Comparison of ENCODE assay signal across 2 cellular contexts in the genomic region with DNA sequence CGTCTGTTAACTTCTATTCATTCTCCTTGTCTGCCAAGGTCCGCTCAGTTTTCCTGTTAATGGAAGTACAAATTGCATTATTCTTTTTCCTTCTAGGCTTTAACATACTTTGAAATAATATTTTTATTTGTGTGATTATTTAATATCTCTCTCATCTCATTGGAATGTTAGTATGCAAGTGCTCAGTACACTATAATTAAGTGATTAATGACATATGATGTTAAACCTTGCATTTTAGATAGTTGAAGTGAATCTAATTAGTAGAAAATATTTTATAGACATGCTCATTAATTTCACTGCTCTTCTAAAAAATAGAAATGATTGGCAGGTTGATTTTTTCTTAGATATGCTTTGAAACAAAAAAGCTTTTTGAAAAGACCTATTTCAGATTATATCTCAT.
A peak's percentile ranks its signal among the peaks of the same experiment; 100 is the strongest.
TF ChIP-seq lines count a peak whose summit lies in the region.

No MANE protein-coding gene starts in this region.

TF ChIP-seq in SK-N-SH treated with all-trans-retinoic acid at 6 μM for 48 hours, 23 proteins besides CTCF, POLR2A, EP300 and RAD21 (continued from another document):
- TF ChIP-seq, protein P1, sequence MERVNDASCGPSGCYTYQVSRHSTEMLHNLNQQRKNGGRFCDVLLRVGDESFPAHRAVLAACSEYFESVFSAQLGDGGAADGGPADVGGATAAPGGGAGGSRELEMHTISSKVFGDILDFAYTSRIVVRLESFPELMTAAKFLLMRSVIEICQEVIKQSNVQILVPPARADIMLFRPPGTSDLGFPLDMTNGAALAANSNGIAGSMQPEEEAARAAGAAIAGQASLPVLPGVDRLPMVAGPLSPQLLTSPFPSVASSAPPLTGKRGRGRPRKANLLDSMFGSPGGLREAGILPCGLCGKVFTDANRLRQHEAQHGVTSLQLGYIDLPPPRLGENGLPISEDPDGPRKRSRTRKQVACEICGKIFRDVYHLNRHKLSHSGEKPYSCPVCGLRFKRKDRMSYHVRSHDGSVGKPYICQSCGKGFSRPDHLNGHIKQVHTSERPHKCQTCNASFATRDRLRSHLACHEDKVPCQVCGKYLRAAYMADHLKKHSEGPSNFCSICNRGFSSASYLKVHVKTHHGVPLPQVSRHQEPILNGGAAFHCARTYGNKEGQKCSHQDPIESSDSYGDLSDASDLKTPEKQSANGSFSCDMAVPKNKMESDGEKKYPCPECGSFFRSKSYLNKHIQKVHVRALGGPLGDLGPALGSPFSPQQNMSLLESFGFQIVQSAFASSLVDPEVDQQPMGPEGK (CRISPR knock-in tag; IDR thresholded peaks at IDR 0.05; ENCODE audit: borderline replicate concordance) = 0 out of 2 replicates have a peak, but pooled peaks have one; percentile 21
- TF ChIP-seq ZFP30 (CRISPR knock-in tag; IDR thresholded peaks at IDR 0.05) (no peak), ZFP3 (CRISPR knock-in tag; IDR thresholded peaks at IDR 0.05) (no peak)
TF ChIP-seq in SK-N-SH treated with all-trans-retinoic acid at 6 μM for 48 hours: peak in this region for 5.

TF ChIP-seq in SK-N-SH, 30 proteins besides CTCF, POLR2A, EP300 and RAD21 (continued from another document):
- TF ChIP-seq, protein P2, sequence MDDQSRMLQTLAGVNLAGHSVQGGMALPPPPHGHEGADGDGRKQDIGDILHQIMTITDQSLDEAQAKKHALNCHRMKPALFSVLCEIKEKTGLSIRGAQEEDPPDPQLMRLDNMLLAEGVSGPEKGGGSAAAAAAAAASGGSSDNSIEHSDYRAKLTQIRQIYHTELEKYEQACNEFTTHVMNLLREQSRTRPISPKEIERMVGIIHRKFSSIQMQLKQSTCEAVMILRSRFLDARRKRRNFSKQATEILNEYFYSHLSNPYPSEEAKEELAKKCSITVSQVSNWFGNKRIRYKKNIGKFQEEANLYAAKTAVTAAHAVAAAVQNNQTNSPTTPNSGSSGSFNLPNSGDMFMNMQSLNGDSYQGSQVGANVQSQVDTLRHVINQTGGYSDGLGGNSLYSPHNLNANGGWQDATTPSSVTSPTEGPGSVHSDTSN (IDR thresholded peaks at IDR 0.05) = no peak
- TF ChIP-seq, protein P3, sequence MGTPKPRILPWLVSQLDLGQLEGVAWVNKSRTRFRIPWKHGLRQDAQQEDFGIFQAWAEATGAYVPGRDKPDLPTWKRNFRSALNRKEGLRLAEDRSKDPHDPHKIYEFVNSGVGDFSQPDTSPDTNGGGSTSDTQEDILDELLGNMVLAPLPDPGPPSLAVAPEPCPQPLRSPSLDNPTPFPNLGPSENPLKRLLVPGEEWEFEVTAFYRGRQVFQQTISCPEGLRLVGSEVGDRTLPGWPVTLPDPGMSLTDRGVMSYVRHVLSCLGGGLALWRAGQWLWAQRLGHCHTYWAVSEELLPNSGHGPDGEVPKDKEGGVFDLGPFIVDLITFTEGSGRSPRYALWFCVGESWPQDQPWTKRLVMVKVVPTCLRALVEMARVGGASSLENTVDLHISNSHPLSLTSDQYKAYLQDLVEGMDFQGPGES (IDR thresholded peaks at IDR 0.05; ENCODE audit: low read depth, low read length) = no peak
- TF ChIP-seq NFIC (IDR thresholded peaks at IDR 0.05; ENCODE audit: borderline replicate concordance) = no peak
TF ChIP-seq in SK-N-SH: peak in this region for 0.
